Comparison of ENCODE assay signal across 8 cellular contexts in the genomic region with DNA sequence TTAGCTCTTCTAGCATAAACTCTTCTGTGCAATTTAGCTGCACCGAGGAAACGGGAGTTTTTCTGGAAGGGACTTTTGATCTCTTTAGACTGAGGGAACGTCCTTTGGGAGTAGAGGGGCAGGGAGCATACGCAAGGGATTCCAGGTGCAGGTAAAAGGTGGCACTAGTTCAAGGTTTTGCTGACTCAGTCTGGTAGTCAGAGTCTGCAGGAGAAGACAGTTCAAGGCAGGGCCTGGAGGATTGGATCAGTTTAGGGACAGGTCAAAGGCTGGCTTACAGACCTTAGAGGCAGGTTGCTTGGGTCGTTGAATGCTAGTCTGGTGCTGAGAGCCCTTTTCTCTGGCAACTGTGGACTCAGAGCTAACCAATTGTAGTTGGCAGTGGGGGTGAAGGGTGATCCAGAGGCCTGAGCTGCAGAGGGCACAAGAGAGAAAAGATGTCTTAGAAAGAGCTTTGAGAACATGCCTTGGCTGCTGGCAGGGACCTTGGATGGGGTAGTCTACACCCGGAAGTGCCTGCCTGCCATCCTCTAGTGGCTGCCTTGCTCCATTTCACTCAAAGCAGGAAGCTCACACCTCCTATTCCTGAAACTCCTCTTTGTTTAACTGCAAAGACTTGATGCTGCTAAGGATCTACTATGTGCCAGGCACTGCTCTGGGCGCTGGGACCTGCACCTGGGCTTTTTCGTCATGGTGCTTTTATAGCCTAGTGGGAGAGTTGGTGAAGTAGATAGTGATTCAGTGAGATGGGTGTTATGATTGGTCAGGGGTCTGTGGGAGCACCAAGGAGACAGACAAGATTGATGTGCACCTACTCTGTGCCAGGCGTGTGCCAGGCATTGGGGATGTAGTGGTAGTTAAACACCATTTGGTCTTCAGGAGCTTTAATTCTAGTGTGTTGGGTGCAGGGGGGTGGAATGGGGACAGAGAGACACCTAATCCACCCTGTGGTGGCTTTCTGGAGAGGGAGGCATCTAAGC. TPM values are rescaled to one million over a fixed set of nuclear protein-coding genes. Genes with fewer than 3 reads are reported as not detected.
DNase-seq lines count a peak whose midpoint lies in the region; ATAC-seq and TF ChIP-seq lines count a peak whose summit lies in the region.

No MANE protein-coding gene starts in this region.

- peak overlapping the region; percentile 90 for H3K4me3 ChIP-seq in naive thymus-derived CD4-positive, alpha-beta T cell (ENCODE audit: low read length)
- H3K4me3 ChIP-seq in mucosa of descending colon (no peak overlapping the region), H7 (ENCODE audit: insufficient read depth, low read depth, low read length) (no peak overlapping the region)

- H3K27me3 ChIP-seq in naive thymus-derived CD4-positive, alpha-beta T cell (ENCODE audit: control insufficient read depth in 2 of 2, insufficient read depth in 2 of 2, low read length in 2 of 2), result no peaks in the 10 kb centered on the region
- no peaks in the 10 kb centered on the region for H3K27me3 ChIP-seq in H7 (ENCODE audit: control insufficient read depth, insufficient read depth, low read length)

- H3K9me3 ChIP-seq in naive thymus-derived CD4-positive, alpha-beta T cell (ENCODE audit: control insufficient read depth in 2 of 3, low read length in 3 of 3), result no peaks in the 10 kb centered on the region
- no peaks in the 10 kb centered on the region for H3K9me3 ChIP-seq in mucosa of descending colon

- peaks cover 19% of the 10 kb centered on the region for H3K36me3 Mint-ChIP-seq in activated naive CD8-positive, alpha-beta T cell treated with anti-CD3 and anti-CD28 coated beads, Interleukin-2, amount 10 ng/mL, durations not matched to agents 7 days and 5 days
- H3K36me3 Mint-ChIP-seq in naive thymus-derived CD4-positive, alpha-beta T cell, result peaks cover 0 to 38% (median 13%) of the 10 kb centered on the region in 5 donors

- peaks cover 0 to 3% (median 0%) of the 10 kb centered on the region in 3 experiments for H3K36me3 ChIP-seq in naive thymus-derived CD4-positive, alpha-beta T cell (ENCODE audit: control insufficient read depth in 2 of 3, insufficient read depth in 3 of 3, low read length in 3 of 3)
- H3K36me3 ChIP-seq in mucosa of descending colon (ENCODE audit: low read depth) (no peaks in the 10 kb centered on the region), H7 (replicated peaks; ENCODE audit: control insufficient read depth, insufficient read depth, low read length) (peaks cover 1% of the 10 kb centered on the region; the same call in 1 of the 2 replicates)

- POLR2A ChIA-PET in activated naive CD8-positive, alpha-beta T cell treated with anti-CD3 and anti-CD28 coated beads, Interleukin-2, amount 10 ng/mL, durations not matched to agents 7 days and 5 days (lab: Charles Lee), result interaction anchor here (0.6 to 4.7 kb wide), 12 partner anchors 11 to 1244 kb away, joined by 3 to 25 read pairs (median 6); a partner anchor contains a TSS
- POLR2A ChIA-PET in naive thymus-derived CD4-positive, alpha-beta T cell (lab: Charles Lee), result interaction anchor here (0.7 to 6.0 kb wide), 4 partner anchors 9 to 191 kb away, joined by 3 to 54 read pairs (median 7); a partner anchor contains a TSS

- TF ChIP-seq CTCF in mucosa of descending colon (IDR thresholded peaks at IDR 0.05), result no peak

- H3K4me3 Mint-ChIP-seq in activated naive CD8-positive, alpha-beta T cell treated with anti-CD3 and anti-CD28 coated beads, Interleukin-2, amount 10 ng/mL, durations not matched to agents 7 days and 5 days, result peak overlapping the region; percentile 96
- peak overlapping the region; percentile 88 to 98 (median 97) for H3K4me3 Mint-ChIP-seq in naive thymus-derived CD4-positive, alpha-beta T cell

- in situ Hi-C loops in KBM-7 (cut with MboI; ENCODE audit: low pct_unique_long_range_greater_than_20kb, low sequenced_read_pairs), result no loop called here

- H3K27ac Mint-ChIP-seq in activated naive CD8-positive, alpha-beta T cell treated with anti-CD3 and anti-CD28 coated beads, Interleukin-2, amount 10 ng/mL, durations not matched to agents 7 days and 5 days, result peak overlapping the region; percentile 98
- H3K27ac Mint-ChIP-seq in naive thymus-derived CD4-positive, alpha-beta T cell, result peak overlapping the region; percentile 95 to 100 (median 99)

- H3K27ac ChIP-seq in naive thymus-derived CD4-positive, alpha-beta T cell (ENCODE audit: low read depth, low read length), result peak overlapping the region; percentile 93

- peaks cover 66% of the 10 kb centered on the region for H3K4me1 Mint-ChIP-seq in activated naive CD8-positive, alpha-beta T cell treated with anti-CD3 and anti-CD28 coated beads, Interleukin-2, amount 10 ng/mL, durations not matched to agents 7 days and 5 days
- H3K4me1 Mint-ChIP-seq in naive thymus-derived CD4-positive, alpha-beta T cell, result peaks cover 69 to 93% (median 91%) of the 10 kb centered on the region in 7 donors

- ATAC-seq in activated naive CD8-positive, alpha-beta T cell treated with anti-CD3 and anti-CD28 coated beads, Interleukin-2, amount 10 ng/mL, durations not matched to agents 7 days and 5 days (ENCODE audit: low read depth), result no peak
- no peak for ATAC-seq in naive thymus-derived CD4-positive, alpha-beta T cell
- ATAC-seq in mucosa of descending colon (no peak), HG02798 (IDR thresholded peaks at IDR 0.05; ENCODE audit: poor library complexity, unreplicated experiment) (no peak)

- DNase-seq in COLO829 (ENCODE audit: low spot score) (peak; percentile 31), KBM-7 (peak; percentile 36), mucosa of descending colon (no peak), H7 (no peak), EL (no peak)
- DNase-seq in activated naive CD8-positive, alpha-beta T cell treated with anti-CD3 and anti-CD28 coated beads, Interleukin-2, amount 10 ng/mL, durations not matched to agents 7 days and 5 days, result peak; percentile 51
- no peak for DNase-seq in naive thymus-derived CD4-positive, alpha-beta T cell

- no peaks in the 10 kb centered on the region for H3K27me3 Mint-ChIP-seq in activated naive CD8-positive, alpha-beta T cell treated with anti-CD3 and anti-CD28 coated beads, Interleukin-2, amount 10 ng/mL, durations not matched to agents 7 days and 5 days
- H3K27me3 Mint-ChIP-seq in naive thymus-derived CD4-positive, alpha-beta T cell, result peaks cover 0 to 5% (median 0%) of the 10 kb centered on the region in 5 donors

- no peaks in the 10 kb centered on the region for H3K9me3 Mint-ChIP-seq in activated naive CD8-positive, alpha-beta T cell treated with anti-CD3 and anti-CD28 coated beads, Interleukin-2, amount 10 ng/mL, durations not matched to agents 7 days and 5 days
- H3K9me3 Mint-ChIP-seq in naive thymus-derived CD4-positive, alpha-beta T cell, result peaks cover 0 to 4% (median 0%) of the 10 kb centered on the region in 11 donors

- peaks cover 73 to 75% of the 10 kb centered on the region in 2 donors for H3K4me1 ChIP-seq in naive thymus-derived CD4-positive, alpha-beta T cell (ENCODE audit: control insufficient read depth in 2 of 2, insufficient read depth in 2 of 2, low read length in 2 of 2)
- peaks cover 10% of the 10 kb centered on the region for H3K4me1 ChIP-seq in mucosa of descending colon (ENCODE audit: low read depth)

- intact Hi-C loops in naive thymus-derived CD4-positive, alpha-beta T cell (cut with micrococcal nuclease), result loop anchor here (5.0 to 10.0 kb wide), 3 partner anchors 312 to 1770 kb away; no protein-coding TSS in a partner anchor
- intact Hi-C loops in mucosa of descending colon (cut with DNase I, micrococcal nuclease), result no loop called here

- CTCF ChIA-PET in naive thymus-derived CD4-positive, alpha-beta T cell (lab: Charles Lee), result interaction anchor here (2.7 kb wide), 1 partner anchor 10 kb away, joined by 9 read pairs; no protein-coding TSS in a partner anchor

RNA-seq across cellular contexts. Expression of a gene that starts 17.1 kb away (rescaled TPM):
- total RNA-seq in activated naive CD8-positive, alpha-beta T cell treated with anti-CD3 and anti-CD28 coated beads, Interleukin-2, amount 10 ng/mL, durations not matched to agents 7 days and 5 days, result 100 to 1,000 TPM; 190 to 229 TPM
- total RNA-seq in naive thymus-derived CD4-positive, alpha-beta T cell, result 100 to 1,000 TPM in 1 of 5 experiments, 10 to 100 TPM in 4; 10.5 to 156 (median 48.7) TPM
- under 1 TPM; 0.05 to 0.13 TPM for polyA plus RNA-seq in naive thymus-derived CD4-positive, alpha-beta T cell
- total RNA-seq in mucosa of descending colon, result 1 to 10 TPM; 3.3 to 7.1 (median 3.5) TPM
- 3.0 and 13.4 TPM in 2 replicates for total RNA-seq in H7 (2014; rRNA removed; shearing (Covaris generic))

RNA-seq across cellular contexts. Expression of a gene that starts 52.7 kb away (rescaled TPM):
- not detected for total RNA-seq in activated naive CD8-positive, alpha-beta T cell treated with anti-CD3 and anti-CD28 coated beads, Interleukin-2, amount 10 ng/mL, durations not matched to agents 7 days and 5 days
- not detected for total RNA-seq in naive thymus-derived CD4-positive, alpha-beta T cell
- not detected for polyA plus RNA-seq in naive thymus-derived CD4-positive, alpha-beta T cell
- total RNA-seq in mucosa of descending colon, result not detected
- 0.22 TPM in 1 of 2 replicates, not detected in the other for total RNA-seq in H7 (2014; rRNA removed; shearing (Covaris generic))

RNA-seq across cellular contexts. Expression of a gene that starts 56.7 kb away (rescaled TPM):
- total RNA-seq in activated naive CD8-positive, alpha-beta T cell treated with anti-CD3 and anti-CD28 coated beads, Interleukin-2, amount 10 ng/mL, durations not matched to agents 7 days and 5 days, result not detected
- not detected for total RNA-seq in naive thymus-derived CD4-positive, alpha-beta T cell
- polyA plus RNA-seq in naive thymus-derived CD4-positive, alpha-beta T cell, result not detected
- 1 to 10 TPM in 1 of 3 donors, not detected in 2; 1.0 TPM for total RNA-seq in mucosa of descending colon
- 1.9 and 3.1 TPM in 2 replicates for total RNA-seq in H7 (2014; rRNA removed; shearing (Covaris generic))

Comparison
In these comparisons a context has a peak if more than half of its experiments do, and no peak if none do; other contexts are left out.
1. DNase-seq: peak in COLO829 (single experiment), KBM-7 (single experiment) and activated naive CD8-positive, alpha-beta T cell treated with anti-CD3 and anti-CD28 coated beads, Interleukin-2, amount 10 ng/mL, durations not matched to agents 7 days and 5 days (single experiment); none in naive thymus-derived CD4-positive, alpha-beta T cell (0 of 9), mucosa of descending colon (0 of 3), H7 (single experiment) and EL (single experiment).
2. intact Hi-C loops: an anchor here in naive thymus-derived CD4-positive, alpha-beta T cell (5.0 to 10.0 kb wide); none called in mucosa of descending colon.